ENCODE assay signal across 14 cellular contexts in the genomic region with DNA sequence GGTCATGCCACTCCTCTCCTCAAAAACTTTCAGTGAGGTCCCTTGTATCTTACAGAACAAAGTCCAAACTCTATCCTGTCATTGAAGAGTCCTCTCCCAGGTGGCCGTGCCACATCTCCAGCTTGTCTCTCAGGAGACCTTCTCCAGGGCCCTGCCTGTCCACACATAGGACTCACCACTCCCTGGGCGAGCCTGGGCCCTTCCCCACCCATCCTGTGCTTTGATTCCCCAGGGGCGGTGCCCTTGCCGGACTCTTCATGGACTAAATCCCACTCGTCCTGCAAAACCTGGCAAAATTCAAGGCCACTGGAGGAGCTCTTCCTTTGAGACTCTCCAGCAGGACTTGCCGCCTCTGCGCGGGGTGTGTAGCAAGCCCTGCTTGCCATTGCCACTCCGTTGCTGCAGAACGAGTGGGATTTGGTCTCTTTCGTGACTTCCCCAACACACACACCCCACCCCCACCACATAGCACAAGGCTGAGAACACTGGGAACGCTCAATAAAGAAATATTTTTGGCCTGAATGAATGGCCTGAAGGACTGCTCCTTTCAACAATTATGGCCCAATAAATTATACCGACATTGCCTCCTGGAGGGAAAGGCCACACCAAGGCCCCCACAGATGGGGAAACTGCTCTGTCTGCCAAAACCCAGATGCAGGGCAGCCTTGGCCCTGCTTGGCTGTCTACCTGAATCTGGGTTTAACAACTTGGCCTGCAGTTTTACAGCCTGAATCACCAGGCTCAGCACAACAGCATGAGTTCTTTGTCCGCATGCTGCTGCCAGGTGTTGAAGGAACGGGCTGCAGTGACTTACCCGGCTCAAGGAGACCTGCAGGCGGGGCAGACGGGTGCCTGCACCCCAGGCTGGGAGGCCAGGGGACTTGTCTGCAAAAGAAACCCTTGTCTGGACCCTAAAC.
DNase-seq lines count a peak whose midpoint lies in the region; TF ChIP-seq lines count a peak whose summit lies in the region.
"Had no signal": no experiment of that assay in that cellular context is flagged by ENCODE, and none has a peak within 500 bp of the region (broad histone marks: within the 10 kb centered on the region; RNA-seq: fewer than 3 reads in every experiment).

No MANE protein-coding gene starts in this region.

- H3K9me3 Mint-ChIP-seq in H9: no peaks in the 10 kb centered on the region
- H3K9me3 Mint-ChIP-seq: activated naive CD4-positive, alpha-beta T cell treated with anti-CD3 and anti-CD28 coated beads, Interleukin-2, amount 50 U/mL, for 24 hours; T-cell had no signal

- TF ChIP-seq POLR2A in stomach (IDR thresholded peaks at IDR 0.05): no peak

- H3K79me1 ChIP-seq in H9 (ENCODE audit: insufficient read depth, low read depth, low read length, poor library complexity, severe bottlenecking): no peaks in the 10 kb centered on the region

- DNase-seq in H9 (peak; percentile 39), RWPE1 (ENCODE audit: low spot score) (no peak), stomach (peak; percentile 16), amygdala (lab: John Stamatoyannopoulos, UW) (no peak), occipital lobe (lab: John Stamatoyannopoulos, UW) (no peak), NCI-H345 treated with DMSO at 0.1 percent for 48 hours (lab: John Stamatoyannopoulos, UW; ENCODE audit: unreplicated experiment) (no peak)
- DNase-seq: activated CD4-positive, alpha-beta T cell treated with anti-CD3 and anti-CD28 coated beads, Interleukin-2, amount 50 U/mL, for 4 hours; effector CD8-positive, alpha-beta T cell; heart right ventricle; NCI-H1417; T-cell had no signal

- no peak for TF ChIP-seq EP300 in stomach (IDR thresholded peaks at IDR 0.05)

- POLR2A ChIA-PET in RWPE1 (lab: Yijun Ruan, JAX; ENCODE audit: low non-redundant PET): no interaction called here

- H3K4me3 Mint-ChIP-seq in H9: no peak overlapping the region
- H3K4me3 Mint-ChIP-seq: activated naive CD4-positive, alpha-beta T cell treated with anti-CD3 and anti-CD28 coated beads, Interleukin-2, amount 50 U/mL, for 24 hours; T-cell had no signal

- H4K8ac ChIP-seq in H9 (replicated peaks; ENCODE audit: insufficient read length, low read depth, low read length): no peak overlapping the region

- no peaks in the 10 kb centered on the region for H4K20me1 ChIP-seq in H9 (ENCODE audit: control insufficient read depth, insufficient read depth, insufficient read length)

- H3K56ac ChIP-seq in H9 (ENCODE audit: insufficient read length, low read depth, low read length): no peak overlapping the region

- no peaks in the 10 kb centered on the region for H3K4me1 ChIP-seq in H9 (ENCODE audit: insufficient read depth, low read length)
- no peaks in the 10 kb centered on the region; the same call in 1 of the 2 replicates for H3K4me1 ChIP-seq in iPS-20b (ENCODE audit: insufficient read depth, low read length)
- peaks cover 0 to 15% (median 6%) of the 10 kb centered on the region in 4 donors for H3K4me1 ChIP-seq in stomach

- H4K5ac ChIP-seq in H9 (ENCODE audit: insufficient read length, low read depth, low read length): no peak overlapping the region

- H2AK5ac ChIP-seq in H9 (ENCODE audit: insufficient read length, low read length): no peak overlapping the region

- H3K27ac Mint-ChIP-seq in H9: peak overlapping the region in 2 of 3 experiments; percentile 31 to 78; a peak in 4 of 7 replicates
- H3K27ac Mint-ChIP-seq: activated naive CD4-positive, alpha-beta T cell treated with anti-CD3 and anti-CD28 coated beads, Interleukin-2, amount 50 U/mL, for 24 hours; T-cell had no signal

- H3K4ac ChIP-seq in H9 (ENCODE audit: low read depth, low read length): no peak overlapping the region

- no CpG with 5 or more reads among the region's 18 CpGs for WGBS in H9 (ENCODE audit: extremely low coverage, insufficient read length, low lambda C conversion rate)
- 77 to 86% (median 84%) methylated on average over 18 of the region's 18 CpGs for WGBS in stomach, 5 donors

- no peak overlapping the region for H3K4me3 ChIP-seq in iPS-20b (ENCODE audit: low read length)
- no peak overlapping the region for H3K4me3 ChIP-seq in stomach
- H3K4me3 ChIP-seq: heart right ventricle, skin epidermis had no signal

- H3K27ac ChIP-seq in H9 (ENCODE audit: insufficient read length, low read depth, low read length): no peak overlapping the region
- peak overlapping the region; percentile 73 for H3K27ac ChIP-seq in RWPE1
- no peak overlapping the region for H3K27ac ChIP-seq in iPS-20b (ENCODE audit: low read length)
- H3K27ac ChIP-seq in stomach: peak overlapping the region in 1 of 5 donors; percentile 18
- H3K27ac ChIP-seq: heart right ventricle, skin epidermis had no signal

- no peak overlapping the region for H3K23ac ChIP-seq in H9 (ENCODE audit: insufficient read length, low read depth, low read length)

- no peak overlapping the region for H2BK15ac ChIP-seq in H9 (ENCODE audit: low read depth, low read length)

- H2BK5ac ChIP-seq in H9 (ENCODE audit: insufficient read length, low read length): no peak overlapping the region

- no peak overlapping the region for H2BK120ac ChIP-seq in H9 (ENCODE audit: low read depth, low read length, poor library complexity, severe bottlenecking)

- H3T11ph ChIP-seq in H9 (ENCODE audit: low read length): no peak overlapping the region

- no peak overlapping the region for H3K18ac ChIP-seq in H9 (ENCODE audit: insufficient read length, low read depth, low read length)

- no peaks in the 10 kb centered on the region for H3K36me3 ChIP-seq in iPS-20b (ENCODE audit: insufficient read depth, low read depth, low read length)
- no peaks in the 10 kb centered on the region for H3K36me3 ChIP-seq in stomach
- H3K36me3 ChIP-seq: heart right ventricle had no signal

- intact Hi-C loops in stomach (cut with DNase I; ENCODE audit: low total_unique reads): no loop called here

- TF ChIP-seq CTCF in H9 (conservative IDR thresholded peaks at IDR 0.05): no peak
- no peak for TF ChIP-seq CTCF in RWPE1 (conservative IDR thresholded peaks at IDR 0.05; ENCODE audit: low read depth)
- no peak for TF ChIP-seq CTCF in stomach (IDR thresholded peaks at IDR 0.05)

- no peak overlapping the region for H2AFZ ChIP-seq in H9 (ENCODE audit: low read length)

- H3K4me1 Mint-ChIP-seq in H9: peaks cover 15 to 18% of the 10 kb centered on the region in 2 experiments
- H3K4me1 Mint-ChIP-seq: activated naive CD4-positive, alpha-beta T cell treated with anti-CD3 and anti-CD28 coated beads, Interleukin-2, amount 50 U/mL, for 24 hours had no signal

- no peak overlapping the region for H2BK20ac ChIP-seq in H9 (ENCODE audit: low read depth, low read length, poor library complexity, severe bottlenecking)

- H3K23me2 ChIP-seq in H9 (ENCODE audit: insufficient read length, low read depth, low read length, poor library complexity, severe bottlenecking): no peaks in the 10 kb centered on the region

- H3K27me3 Mint-ChIP-seq in H9 (ENCODE audit: low read depth): peaks cover 3% of the 10 kb centered on the region; the same call in 1 of the 2 replicates
- H3K27me3 Mint-ChIP-seq: activated naive CD4-positive, alpha-beta T cell treated with anti-CD3 and anti-CD28 coated beads, Interleukin-2, amount 50 U/mL, for 24 hours; T-cell had no signal

- H3K27me3 ChIP-seq in H9 (ENCODE audit: insufficient read depth, low read length) (no peaks in the 10 kb centered on the region), iPS-20b (ENCODE audit: insufficient read depth, low read length) (no peaks in the 10 kb centered on the region), stomach (no peaks in the 10 kb centered on the region)
- H3K27me3 ChIP-seq: heart right ventricle had no signal

- no peak overlapping the region for H3K14ac ChIP-seq in H9 (ENCODE audit: insufficient read depth, low read length)

- H4K91ac ChIP-seq in H9 (ENCODE audit: insufficient read length, low read depth, low read length): no peak overlapping the region

- CTCF ChIA-PET in RWPE1 (lab: Yijun Ruan, JAX): interaction anchor here (0.5 kb wide), 1 partner anchor 34 kb away, joined by 3 read pairs; no protein-coding TSS in a partner anchor

- H3K9ac ChIP-seq in H9 (ENCODE audit: extremely low read depth, insufficient read length, low read length) (no peak overlapping the region), iPS-20b (ENCODE audit: low read depth, low read length) (peak overlapping the region; percentile 45; the same call in 1 of the 2 replicates)

- no peak overlapping the region for H2BK12ac ChIP-seq in H9 (ENCODE audit: insufficient read length, low read depth, low read length)

- no peaks in the 10 kb centered on the region for H3K9me3 ChIP-seq in H9 (ENCODE audit: control insufficient read depth, low read depth, low read length)
- H3K9me3 ChIP-seq in iPS-20b (ENCODE audit: insufficient read depth, low read depth, low read length): no peaks in the 10 kb centered on the region
- H3K9me3 ChIP-seq in stomach: no peaks in the 10 kb centered on the region
- H3K9me3 ChIP-seq: heart right ventricle had no signal

- H3K36me3 Mint-ChIP-seq in H9 (ENCODE audit: insufficient read depth in 1 of 3, low read depth in 3 of 3): no peaks in the 10 kb centered on the region
- H3K36me3 Mint-ChIP-seq: activated naive CD4-positive, alpha-beta T cell treated with anti-CD3 and anti-CD28 coated beads, Interleukin-2, amount 50 U/mL, for 24 hours; T-cell had no signal

- no peak overlapping the region for H3K4me2 ChIP-seq in H9 (ENCODE audit: insufficient read depth, insufficient read length, low read length)

- H3K79me2 ChIP-seq in H9 (ENCODE audit: insufficient read depth, low read length): no peaks in the 10 kb centered on the region

Comparison
In these comparisons a context has a peak if more than half of its experiments do, and no peak if none do; other contexts are left out.
1. DNase-seq: peak in H9 (single experiment) and stomach (single experiment); none in RWPE1 (single experiment), amygdala (0 of 56), occipital lobe (single experiment) and NCI-H345 treated with DMSO at 0.1 percent for 48 hours (single experiment).